ENCODE assay signal across 10 cellular contexts in the genomic region with DNA sequence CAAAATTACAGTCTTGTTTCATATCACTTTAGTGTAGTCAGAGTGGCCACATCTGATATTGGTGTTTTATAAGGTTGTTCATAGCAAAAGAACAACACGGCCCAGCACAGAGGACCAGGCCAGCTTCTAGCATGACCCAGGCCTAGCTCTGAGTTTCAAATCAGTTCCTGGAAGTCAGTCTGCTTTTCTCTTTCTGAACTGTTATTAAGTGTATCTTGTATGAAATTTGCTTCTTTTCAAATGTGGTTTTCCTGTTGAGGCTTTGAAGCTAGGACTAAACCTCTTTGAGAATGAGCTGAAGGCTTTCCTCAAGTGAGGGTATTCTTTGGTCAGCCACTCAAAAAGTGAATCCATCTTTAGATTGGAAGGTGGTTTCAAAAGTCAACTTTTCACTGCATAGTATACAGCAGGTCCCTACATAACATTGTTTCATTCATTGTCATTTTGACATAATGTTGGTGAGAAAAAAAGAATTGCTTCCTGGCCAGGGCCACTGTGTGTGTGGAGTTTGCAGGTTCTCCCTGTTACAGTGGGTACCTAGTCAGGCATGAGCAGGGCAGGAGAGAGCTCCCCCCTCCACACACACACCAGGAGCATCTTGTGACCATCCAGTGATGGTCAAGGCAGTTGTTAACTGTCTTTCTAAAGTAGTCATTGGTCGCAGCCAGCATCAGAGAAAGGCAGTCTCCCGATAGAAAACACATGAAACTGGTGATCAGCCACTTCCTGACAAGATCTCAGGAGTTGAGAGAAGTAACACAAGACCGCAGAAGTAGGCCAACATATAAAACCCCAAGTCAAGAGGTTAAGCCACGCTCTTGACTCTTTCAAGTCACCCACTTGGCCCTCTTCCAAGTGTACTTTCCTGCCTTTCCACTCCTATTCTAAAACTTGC. TPM values are rescaled to one million over a fixed set of nuclear protein-coding genes. Genes with fewer than 3 reads are reported as not detected.
DNase-seq lines count a peak whose midpoint lies in the region; ATAC-seq, FAIRE-seq and TF ChIP-seq lines count a peak whose summit lies in the region.
"Had no signal": no experiment of that assay in that cellular context is flagged by ENCODE, and none has a peak within 500 bp of the region (broad histone marks: within the 10 kb centered on the region; RNA-seq: fewer than 3 reads in every experiment).

No MANE protein-coding gene starts in this region.

- intact Hi-C loops in activated CD8-positive, alpha-beta T cell treated with anti-CD3 and anti-CD28 coated beads for 36 hours (cut with micrococcal nuclease) = loop anchor here (5.0 kb wide), 1 partner anchor 328 kb away; a partner anchor contains a TSS

- H3K27me3 ChIP-seq in small intestine (ENCODE audit: control insufficient read depth in 2 of 2, insufficient read depth in 2 of 2, low read length in 2 of 2) = no peaks in the 10 kb centered on the region
- H3K27me3 ChIP-seq: upper lobe of left lung had no signal

- H3K9me3 ChIP-seq in small intestine (ENCODE audit: control insufficient read depth, low read depth) = no peaks in the 10 kb centered on the region
- H3K9me3 ChIP-seq: upper lobe of left lung had no signal

- POLR2A ChIA-PET in activated CD8-positive, alpha-beta T cell treated with anti-CD3 and anti-CD28 coated beads for 36 hours (lab: Charles Lee) = interaction anchor here (0.6 to 1.1 kb wide), 4 partner anchors 11 to 332 kb away, joined by 3 to 6 read pairs (median 3); no protein-coding TSS in a partner anchor
- POLR2A ChIA-PET in HEK293T (lab: Yijun Ruan, JAX) = interaction anchor here (1.4 kb wide), 1 partner anchor 8 kb away, joined by 5 read pairs; no protein-coding TSS in a partner anchor

- ATAC-seq in GM19324 (IDR thresholded peaks at IDR 0.05; ENCODE audit: low FRiP score, unreplicated experiment) = peak; percentile 56
- ATAC-seq in activated CD8-positive, alpha-beta T cell treated with anti-CD3 and anti-CD28 coated beads for 36 hours = peak; percentile 75

- peaks cover 0 to 3% of the 10 kb centered on the region in 2 donors for H3K4me1 ChIP-seq in small intestine (ENCODE audit: control insufficient read depth in 2 of 2, insufficient read depth in 1 of 2, low read depth in 1 of 2, low read length in 1 of 2)

- CTCF ChIA-PET in activated CD8-positive, alpha-beta T cell treated with anti-CD3 and anti-CD28 coated beads for 36 hours (lab: Charles Lee) = interaction anchor here (1.0 to 5.4 kb wide), 3 partner anchors 10 to 39 kb away, joined by 3 to 21 read pairs (median 4); no protein-coding TSS in a partner anchor
- CTCF ChIA-PET in HEK293T (lab: Yijun Ruan, JAX) = no interaction called here

- no peak overlapping the region for H3K4me3 ChIP-seq in small intestine (ENCODE audit: low read depth in 1 of 2, low read length in 2 of 2)
- H3K4me3 ChIP-seq: upper lobe of left lung had no signal

- TF ChIP-seq CTCF in activated CD8-positive, alpha-beta T cell treated with anti-CD3 and anti-CD28 coated beads for 36 hours (IDR thresholded peaks at IDR 0.05) = no peak

- H3K9me3 Mint-ChIP-seq in activated CD8-positive, alpha-beta T cell treated with anti-CD3 and anti-CD28 coated beads for 36 hours = no peaks in the 10 kb centered on the region
- H3K9me3 Mint-ChIP-seq: IgD-negative memory B cell had no signal

- WGBS in small intestine, 3 donors = 55 to 60% (median 58%) methylated on average over 5 of the region's 5 CpGs

- H3K36me3 Mint-ChIP-seq in activated CD8-positive, alpha-beta T cell treated with anti-CD3 and anti-CD28 coated beads for 36 hours (ENCODE audit: low read depth) = peaks cover 25% of the 10 kb centered on the region

- peak; percentile 7 for DNase-seq in HS-27A (ENCODE audit: low read depth)
- DNase-seq in activated CD8-positive, alpha-beta T cell treated with anti-CD3 and anti-CD28 coated beads for 36 hours = peak; percentile 60
- DNase-seq in small intestine = peak; percentile 66
- no peak for DNase-seq in HEK293T (ENCODE audit: extremely low spot score)
- no peak for DNase-seq in hippocampal formation (lab: John Stamatoyannopoulos, UW)
- DNase-seq in LoVo (ENCODE audit: low spot score) = no peak
- DNase-seq in AG20443 (ENCODE audit: low spot score) = no peak

- no peak for FAIRE-seq in small intestine (lab: Jason Lieb, UNC)

- peaks cover 63% of the 10 kb centered on the region for H3K4me1 Mint-ChIP-seq in activated CD8-positive, alpha-beta T cell treated with anti-CD3 and anti-CD28 coated beads for 36 hours (ENCODE audit: low read depth)

- H3K27ac Mint-ChIP-seq in activated CD8-positive, alpha-beta T cell treated with anti-CD3 and anti-CD28 coated beads for 36 hours = peak overlapping the region; percentile 93

- peak overlapping the region; percentile 27 for H3K4me3 Mint-ChIP-seq in activated CD8-positive, alpha-beta T cell treated with anti-CD3 and anti-CD28 coated beads for 36 hours

- H3K27ac ChIP-seq in small intestine (ENCODE audit: low read depth in 1 of 2, low read length in 1 of 2) = peak overlapping the region; percentile 57 to 64
- H3K27ac ChIP-seq: upper lobe of left lung had no signal

- H3K27me3 Mint-ChIP-seq in activated CD8-positive, alpha-beta T cell treated with anti-CD3 and anti-CD28 coated beads for 36 hours = no peaks in the 10 kb centered on the region
- H3K27me3 Mint-ChIP-seq: IgD-negative memory B cell had no signal

- H3K36me3 ChIP-seq in small intestine (ENCODE audit: control insufficient read depth in 2 of 2, insufficient read depth in 2 of 2, low read length in 2 of 2) = peaks cover 0 to 4% of the 10 kb centered on the region in 2 donors
- H3K36me3 ChIP-seq: upper lobe of left lung had no signal

TF ChIP-seq in HEK293T, 16 proteins besides CTCF, POLR2A, EP300 and RAD21:
- no peak for TF ChIP-seq CTBP1 (IDR thresholded peaks at IDR 0.05; ENCODE audit: borderline replicate concordance)
- no peak for TF ChIP-seq ZNF384 (IDR thresholded peaks at IDR 0.05)
- TF ChIP-seq NFRKB (IDR thresholded peaks at IDR 0.05) = no peak
- no peak for TF ChIP-seq FOXM1 (IDR thresholded peaks at IDR 0.05; ENCODE audit: borderline replicate concordance)

RNA-seq across cellular contexts. Expression of a gene that starts 6.7 kb away (rescaled TPM):
- 10 to 100 TPM; 83.3 to 84.6 TPM for total RNA-seq in activated CD8-positive, alpha-beta T cell treated with anti-CD3 and anti-CD28 coated beads for 36 hours
- polyA plus RNA-seq in small intestine = 100 to 1,000 TPM; 117 to 397 (median 298) TPM

Comparison
In these comparisons a context has a peak if more than half of its experiments do, and no peak if none do; other contexts are left out.
1. DNase-seq: peak in HS-27A (single experiment), activated CD8-positive, alpha-beta T cell treated with anti-CD3 and anti-CD28 coated beads for 36 hours (single experiment) and small intestine (single experiment); none in HEK293T (single experiment), hippocampal formation (0 of 2), LoVo (single experiment) and AG20443 (single experiment).